ENCODE assay signal across 2 cellular contexts in genomic region chr12:112768278-112768677, GRCh38.
TF ChIP-seq lines count a peak whose summit lies in the region.

No MANE protein-coding gene starts in this region.

TF ChIP-seq in H1, 55 proteins besides CTCF, POLR2A, EP300 and RAD21:
- peak; percentile 71; the same call in 1 of the 2 replicates for TF ChIP-seq KDM1A (IDR thresholded peaks at IDR 0.05; ENCODE audit: borderline replicate concordance, low read length)
- no peak for TF ChIP-seq PHF8 (conservative IDR thresholded peaks at IDR 0.05; ENCODE audit: low read depth, low read length)

TF ChIP-seq in HepG2, 621 proteins besides CTCF, POLR2A, EP300 and RAD21:
- no peak for TF ChIP-seq PBX3 (CRISPR knock-in tag; IDR thresholded peaks at IDR 0.05; ENCODE audit: borderline replicate concordance)
- no peak for TF ChIP-seq ELF4 (CRISPR knock-in tag; IDR thresholded peaks at IDR 0.05; ENCODE audit: borderline replicate concordance)
- TF ChIP-seq MXI1 (IDR thresholded peaks at IDR 0.05; ENCODE audit: borderline replicate concordance, low read depth, low read length), result no peak
- TF ChIP-seq TFDP1 (CRISPR knock-in tag; IDR thresholded peaks at IDR 0.05; ENCODE audit: borderline replicate concordance), result no peak
- TF ChIP-seq TRIM22 (IDR thresholded peaks at IDR 0.05), result no peak
- TF ChIP-seq ZFYVE20 (CRISPR knock-in tag; IDR thresholded peaks at IDR 0.05; ENCODE audit: borderline replicate concordance, low read depth), result no peak
- TF ChIP-seq ZNF510 (CRISPR knock-in tag; IDR thresholded peaks at IDR 0.05; ENCODE audit: low read depth), result no peak
- no peak for TF ChIP-seq ZSCAN29 (CRISPR knock-in tag; conservative IDR thresholded peaks at IDR 0.05)
- no peak for TF ChIP-seq NFRKB (IDR thresholded peaks at IDR 0.05)
- TF ChIP-seq SMC3 (IDR thresholded peaks at IDR 0.05; ENCODE audit: low read length), result no peak
- TF ChIP-seq ZFP90 (CRISPR knock-in tag; IDR thresholded peaks at IDR 0.05; ENCODE audit: borderline replicate concordance), result no peak
- no peak for TF ChIP-seq MTF1 (CRISPR knock-in tag; IDR thresholded peaks at IDR 0.05)
- TF ChIP-seq RARA (CRISPR knock-in tag; IDR thresholded peaks at IDR 0.05), result no peak
- no peak for TF ChIP-seq MAZ (IDR thresholded peaks at IDR 0.05; ENCODE audit: borderline replicate concordance, low read depth, low read length)
- no peak for TF ChIP-seq MAZ (CRISPR knock-in tag; IDR thresholded peaks at IDR 0.05; ENCODE audit: low read depth)
- TF ChIP-seq NONO (IDR thresholded peaks at IDR 0.05), result no peak
- TF ChIP-seq NONO (CRISPR knock-in tag; conservative IDR thresholded peaks at IDR 0.05), result no peak
- no peak for TF ChIP-seq ASH2L (IDR thresholded peaks at IDR 0.05; ENCODE audit: insufficient read length, low read depth, low read length)
